ENCODE assay signal across 1 cellular context in the genomic region with DNA sequence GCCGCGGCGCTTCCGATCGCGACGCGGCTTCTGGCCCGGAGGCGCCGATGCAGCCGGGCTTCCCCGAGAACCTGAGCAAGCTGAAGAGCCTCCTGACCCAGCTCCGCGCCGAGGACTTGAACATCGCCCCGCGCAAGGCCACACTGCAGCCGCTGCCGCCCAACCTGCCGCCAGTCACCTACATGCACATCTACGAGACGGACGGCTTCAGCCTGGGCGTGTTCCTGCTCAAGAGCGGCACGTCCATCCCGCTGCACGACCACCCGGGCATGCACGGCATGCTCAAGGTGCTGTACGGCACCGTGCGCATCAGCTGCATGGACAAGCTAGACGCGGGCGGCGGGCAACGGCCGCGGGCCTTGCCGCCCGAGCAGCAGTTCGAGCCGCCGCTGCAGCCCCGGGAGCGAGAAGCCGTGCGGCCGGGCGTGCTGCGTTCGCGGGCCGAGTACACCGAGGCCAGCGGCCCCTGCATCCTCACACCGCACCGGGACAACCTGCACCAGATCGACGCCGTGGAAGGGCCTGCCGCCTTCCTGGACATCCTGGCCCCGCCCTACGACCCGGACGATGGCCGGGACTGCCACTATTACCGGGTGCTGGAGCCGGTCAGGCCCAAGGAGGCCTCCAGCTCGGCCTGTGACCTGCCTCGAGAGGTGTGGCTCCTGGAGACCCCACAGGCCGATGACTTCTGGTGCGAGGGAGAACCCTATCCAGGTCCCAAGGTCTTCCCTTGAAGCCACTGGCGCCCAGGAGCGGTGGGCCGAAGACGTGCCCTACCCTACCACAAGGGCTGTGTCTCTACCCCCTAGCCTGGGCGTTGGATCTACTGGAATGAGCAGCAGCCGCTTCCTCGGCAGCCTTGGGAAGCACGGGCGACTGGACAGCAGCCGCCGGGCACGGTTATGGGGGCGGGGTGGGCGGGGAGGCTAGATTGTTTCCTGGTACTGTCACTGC.
TF ChIP-seq lines count a peak whose summit lies in the region.

No MANE protein-coding gene starts in this region.

TF ChIP-seq in HEK293, 187 proteins besides CTCF, POLR2A, EP300 and RAD21 (continued from another document and continues in another):
- TF ChIP-seq ZNF26 (tag by site-specific recombination; IDR thresholded peaks at IDR 0.05): no peak
- no peak for TF ChIP-seq ZNF155 (tag by site-specific recombination; IDR thresholded peaks at IDR 0.05)
- no peak for TF ChIP-seq KLF10 (tag by site-specific recombination; IDR thresholded peaks at IDR 0.05)
- no peak for TF ChIP-seq ZNF354C (tag by site-specific recombination; IDR thresholded peaks at IDR 0.05; ENCODE audit: borderline replicate concordance, low read depth)
- no peak for TF ChIP-seq ZFP69B (tag by site-specific recombination; IDR thresholded peaks at IDR 0.05)
- no peak for TF ChIP-seq BCL11A (tag by site-specific recombination; IDR thresholded peaks at IDR 0.05; ENCODE audit: low read depth)
- no peak for TF ChIP-seq ZNF530 (tag by site-specific recombination; IDR thresholded peaks at IDR 0.05; ENCODE audit: low read depth)
- no peak for TF ChIP-seq TSHZ1 (tag by site-specific recombination; IDR thresholded peaks at IDR 0.05; ENCODE audit: borderline replicate concordance)
- TF ChIP-seq HIC1 (tag by site-specific recombination; IDR thresholded peaks at IDR 0.05): no peak
- TF ChIP-seq YY2 (tag by site-specific recombination; IDR thresholded peaks at IDR 0.05): no peak
- peak; percentile 21; the same call in 1 of the 2 replicates for TF ChIP-seq YY1 (tag by site-specific recombination; IDR thresholded peaks at IDR 0.05)
- TF ChIP-seq ZNF544 (tag by site-specific recombination; IDR thresholded peaks at IDR 0.05): no peak
- no peak for TF ChIP-seq OVOL3 (tag by site-specific recombination; IDR thresholded peaks at IDR 0.05)
- no peak for TF ChIP-seq ZNF184 (tag by site-specific recombination; IDR thresholded peaks at IDR 0.05)
- no peak for TF ChIP-seq KLF7 (tag by site-specific recombination; IDR thresholded peaks at IDR 0.05; ENCODE audit: borderline replicate concordance)
- TF ChIP-seq, protein P1, sequence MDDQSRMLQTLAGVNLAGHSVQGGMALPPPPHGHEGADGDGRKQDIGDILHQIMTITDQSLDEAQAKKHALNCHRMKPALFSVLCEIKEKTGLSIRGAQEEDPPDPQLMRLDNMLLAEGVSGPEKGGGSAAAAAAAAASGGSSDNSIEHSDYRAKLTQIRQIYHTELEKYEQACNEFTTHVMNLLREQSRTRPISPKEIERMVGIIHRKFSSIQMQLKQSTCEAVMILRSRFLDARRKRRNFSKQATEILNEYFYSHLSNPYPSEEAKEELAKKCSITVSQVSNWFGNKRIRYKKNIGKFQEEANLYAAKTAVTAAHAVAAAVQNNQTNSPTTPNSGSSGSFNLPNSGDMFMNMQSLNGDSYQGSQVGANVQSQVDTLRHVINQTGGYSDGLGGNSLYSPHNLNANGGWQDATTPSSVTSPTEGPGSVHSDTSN (CRISPR knock-in tag; IDR thresholded peaks at IDR 0.05): peak; percentile 68; the same call in 1 of the 2 replicates
- TF ChIP-seq ZNF416 (tag by site-specific recombination; IDR thresholded peaks at IDR 0.05): no peak
- no peak for TF ChIP-seq ZNF473 (tag by site-specific recombination; IDR thresholded peaks at IDR 0.05)
- TF ChIP-seq ZNF311 (tag by site-specific recombination; IDR thresholded peaks at IDR 0.05; ENCODE audit: borderline replicate concordance): no peak
- TF ChIP-seq ZNF529 (tag by site-specific recombination; IDR thresholded peaks at IDR 0.05; ENCODE audit: insufficient replicate concordance): no peak
- TF ChIP-seq ZNF600 (tag by site-specific recombination; IDR thresholded peaks at IDR 0.05): 0 out of 2 replicates have a peak, but pooled peaks have one; percentile 32
- TF ChIP-seq, protein P2, sequence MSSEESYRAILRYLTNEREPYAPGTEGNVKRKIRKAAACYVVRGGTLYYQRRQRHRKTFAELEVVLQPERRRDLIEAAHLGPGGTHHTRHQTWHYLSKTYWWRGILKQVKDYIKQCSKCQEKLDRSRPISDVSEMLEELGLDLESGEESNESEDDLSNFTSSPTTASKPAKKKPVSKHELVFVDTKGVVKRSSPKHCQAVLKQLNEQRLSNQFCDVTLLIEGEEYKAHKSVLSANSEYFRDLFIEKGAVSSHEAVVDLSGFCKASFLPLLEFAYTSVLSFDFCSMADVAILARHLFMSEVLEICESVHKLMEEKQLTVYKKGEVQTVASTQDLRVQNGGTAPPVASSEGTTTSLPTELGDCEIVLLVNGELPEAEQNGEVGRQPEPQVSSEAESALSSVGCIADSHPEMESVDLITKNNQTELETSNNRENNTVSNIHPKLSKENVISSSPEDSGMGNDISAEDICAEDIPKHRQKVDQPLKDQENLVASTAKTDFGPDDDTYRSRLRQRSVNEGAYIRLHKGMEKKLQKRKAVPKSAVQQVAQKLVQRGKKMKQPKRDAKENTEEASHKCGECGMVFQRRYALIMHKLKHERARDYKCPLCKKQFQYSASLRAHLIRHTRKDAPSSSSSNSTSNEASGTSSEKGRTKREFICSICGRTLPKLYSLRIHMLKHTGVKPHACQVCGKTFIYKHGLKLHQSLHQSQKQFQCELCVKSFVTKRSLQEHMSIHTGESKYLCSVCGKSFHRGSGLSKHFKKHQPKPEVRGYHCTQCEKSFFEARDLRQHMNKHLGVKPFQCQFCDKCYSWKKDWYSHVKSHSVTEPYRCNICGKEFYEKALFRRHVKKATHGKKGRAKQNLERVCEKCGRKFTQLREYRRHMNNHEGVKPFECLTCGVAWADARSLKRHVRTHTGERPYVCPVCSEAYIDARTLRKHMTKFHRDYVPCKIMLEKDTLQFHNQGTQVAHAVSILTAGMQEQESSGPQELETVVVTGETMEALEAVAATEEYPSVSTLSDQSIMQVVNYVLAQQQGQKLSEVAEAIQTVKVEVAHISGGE (tag by site-specific recombination; conservative IDR thresholded peaks at IDR 0.05; ENCODE audit: low read depth): no peak
- TF ChIP-seq ZNF175 (tag by site-specific recombination; IDR thresholded peaks at IDR 0.05): no peak
- TF ChIP-seq ZNF621 (tag by site-specific recombination; IDR thresholded peaks at IDR 0.05): no peak
- TF ChIP-seq BCL11B (tag by site-specific recombination; IDR thresholded peaks at IDR 0.05; ENCODE audit: low read depth): no peak
- TF ChIP-seq ZNF704 (tag by site-specific recombination; IDR thresholded peaks at IDR 0.05): no peak
- TF ChIP-seq MZF1 (tag by site-specific recombination; IDR thresholded peaks at IDR 0.05; ENCODE audit: borderline replicate concordance): no peak
- TF ChIP-seq ZNF623 (tag by site-specific recombination; IDR thresholded peaks at IDR 0.05): no peak
- TF ChIP-seq ZNF132 (tag by site-specific recombination; IDR thresholded peaks at IDR 0.05; ENCODE audit: borderline replicate concordance): no peak
- no peak for TF ChIP-seq ZIC2 (tag by site-specific recombination; IDR thresholded peaks at IDR 0.05)
- TF ChIP-seq SP3 (tag by site-specific recombination; IDR thresholded peaks at IDR 0.05): peak; percentile 60; the same call in 1 of the 2 replicates
- TF ChIP-seq ZFHX2 (tag by site-specific recombination; conservative IDR thresholded peaks at IDR 0.05): peak; percentile 16; the same call in 1 of the 2 replicates
- no peak for TF ChIP-seq ZNF221 (tag by site-specific recombination; IDR thresholded peaks at IDR 0.05; ENCODE audit: borderline replicate concordance)
- TF ChIP-seq ZBTB6 (tag by site-specific recombination; IDR thresholded peaks at IDR 0.05): peak; percentile 49; the same call in 1 of the 2 replicates
- peak; percentile 30; the same call in 1 of the 2 replicates for TF ChIP-seq ZBTB17 (tag by site-specific recombination; IDR thresholded peaks at IDR 0.05)
